9 cellular contexts compared by ENCODE assay signal in the genomic region with DNA sequence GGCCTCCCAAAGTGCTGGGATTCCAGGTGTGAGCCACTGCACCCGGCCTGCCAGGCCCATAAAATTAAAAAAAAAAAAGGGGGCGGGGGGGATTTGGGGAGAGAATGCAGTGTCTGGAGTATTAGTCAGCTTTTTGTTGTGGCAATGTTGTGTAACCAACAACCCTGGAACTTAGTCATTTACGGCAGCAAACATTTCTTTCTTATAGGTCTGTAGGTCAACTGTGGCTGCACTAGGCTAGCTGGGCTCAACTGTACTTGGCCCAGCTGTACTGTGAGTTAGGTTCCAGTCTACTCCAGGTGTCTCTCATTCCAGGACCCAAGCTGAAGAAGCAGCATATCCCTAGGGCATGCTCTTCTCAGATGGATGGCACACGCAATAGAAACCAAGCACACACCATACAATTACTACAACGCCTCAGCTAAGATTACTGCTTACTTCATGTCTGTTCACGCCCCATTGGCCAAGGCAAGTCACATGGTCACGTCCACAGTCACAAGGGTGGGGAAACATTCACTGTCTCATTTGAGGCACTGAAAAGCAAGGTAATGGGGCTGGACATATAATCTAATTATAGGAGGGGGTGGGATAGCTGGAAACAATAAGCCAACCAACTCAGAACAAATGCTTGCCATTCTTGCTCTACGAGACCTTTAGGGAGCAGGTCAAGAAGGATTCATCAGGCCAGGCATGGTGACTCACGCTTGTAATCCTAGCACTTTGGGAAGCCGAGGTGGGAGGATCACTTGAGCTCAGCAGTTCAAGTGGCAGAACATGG. TPM values are rescaled to one million over a fixed set of nuclear protein-coding genes. Genes with fewer than 3 reads are reported as not detected.
DNase-seq lines count a peak whose midpoint lies in the region; ATAC-seq and TF ChIP-seq lines count a peak whose summit lies in the region.
"Had no signal": no experiment of that assay in that cellular context is flagged by ENCODE, and none has a peak within 500 bp of the region (broad histone marks: within the 10 kb centered on the region; RNA-seq: fewer than 3 reads in every experiment).

No MANE protein-coding gene starts in this region.

- H3K9me3 Mint-ChIP-seq in WTC11: no peaks in the 10 kb centered on the region
- no peaks in the 10 kb centered on the region for H3K9me3 Mint-ChIP-seq in memory B cell
- no peaks in the 10 kb centered on the region for H3K9me3 Mint-ChIP-seq in activated naive CD4-positive, alpha-beta T cell treated with anti-CD3 and anti-CD28 coated beads for 36 hours

- H3K4me3 Mint-ChIP-seq in WTC11 (no peak overlapping the region), memory B cell (no peak overlapping the region)
- no peak overlapping the region for H3K4me3 Mint-ChIP-seq in activated naive CD4-positive, alpha-beta T cell treated with anti-CD3 and anti-CD28 coated beads for 36 hours

- POLR2A ChIA-PET in WTC11 (lab: Charles Lee): interaction anchor here (0.6 kb wide), 3 partner anchors 25 to 493 kb away, joined by 3 to 4 read pairs (median 3); no protein-coding TSS in a partner anchor

- peak; percentile 43 for ATAC-seq in WTC11
- peak; percentile 47 for ATAC-seq in memory B cell (ENCODE audit: low read depth)
- no peak for ATAC-seq in HG03196 (IDR thresholded peaks at IDR 0.05; ENCODE audit: unreplicated experiment)
- no peak for ATAC-seq in HG03280 (IDR thresholded peaks at IDR 0.05; ENCODE audit: unreplicated experiment)

- H3K36me3 Mint-ChIP-seq in WTC11 (no peaks in the 10 kb centered on the region), memory B cell (peaks cover 1% of the 10 kb centered on the region)
- no peaks in the 10 kb centered on the region for H3K36me3 Mint-ChIP-seq in activated naive CD4-positive, alpha-beta T cell treated with anti-CD3 and anti-CD28 coated beads for 36 hours (ENCODE audit: low read depth)

- H3K27me3 Mint-ChIP-seq in WTC11 (ENCODE audit: low read depth) (peaks cover 23% of the 10 kb centered on the region), memory B cell (peaks cover 6% of the 10 kb centered on the region)
- H3K27me3 Mint-ChIP-seq in activated naive CD4-positive, alpha-beta T cell treated with anti-CD3 and anti-CD28 coated beads for 36 hours (ENCODE audit: low read depth): peaks cover 4% of the 10 kb centered on the region

- 0 out of 2 replicates have a peak, but pooled peaks cover 3% of the 10 kb centered on the region for H3K4me1 Mint-ChIP-seq in WTC11
- H3K4me1 Mint-ChIP-seq in memory B cell: peaks cover 3% of the 10 kb centered on the region
- H3K4me1 Mint-ChIP-seq in activated naive CD4-positive, alpha-beta T cell treated with anti-CD3 and anti-CD28 coated beads for 36 hours (ENCODE audit: low read depth): no peaks in the 10 kb centered on the region

- DNase-seq in EH (ENCODE audit: low read depth): peak; percentile 55
- DNase-seq in M059J (ENCODE audit: low read depth): peak; percentile 75
- DNase-seq in WTC11 (ENCODE audit: low spot score): no peak
- DNase-seq in memory B cell (ENCODE audit: low spot score in 2 of 2): no peak
- no peak for DNase-seq in activated naive CD4-positive, alpha-beta T cell treated with anti-CD3 and anti-CD28 coated beads for 36 hours
- DNase-seq in NK-92 (lab: John Stamatoyannopoulos, UW; ENCODE audit: unreplicated experiment): no peak
- DNase-seq: stimulated activated CD4-positive, alpha-beta T cell treated with anti-CD3 and anti-CD28 coated beads, Interleukin-12 subunit alpha, Interleukin-12 subunit beta, amount 100 ng/mL, for 4 hours had no signal

- no peak overlapping the region for H3K27ac Mint-ChIP-seq in WTC11
- no peak overlapping the region for H3K27ac Mint-ChIP-seq in memory B cell
- H3K27ac Mint-ChIP-seq in activated naive CD4-positive, alpha-beta T cell treated with anti-CD3 and anti-CD28 coated beads for 36 hours: no peak overlapping the region

- CTCF ChIA-PET in WTC11 (lab: Charles Lee): interaction anchor here (0.7 to 1.4 kb wide), 3 partner anchors 27 to 34 kb away, joined by 3 to 4 read pairs (median 3); a partner anchor contains a TSS
- CTCF ChIA-PET in activated naive CD4-positive, alpha-beta T cell treated with anti-CD3 and anti-CD28 coated beads for 36 hours (lab: Charles Lee): interaction anchor here (0.6 kb wide), 1 partner anchor 35 kb away, joined by 3 read pairs; no protein-coding TSS in a partner anchor

- no peak for TF ChIP-seq CTCF in WTC11 (IDR thresholded peaks at IDR 0.05)

- intact Hi-C loops in activated naive CD4-positive, alpha-beta T cell treated with anti-CD3 and anti-CD28 coated beads for 36 hours (cut with micrococcal nuclease): no loop called here

TF ChIP-seq in WTC11, 78 proteins besides CTCF, POLR2A, EP300 and RAD21:
- TF ChIP-seq, protein P1, sequence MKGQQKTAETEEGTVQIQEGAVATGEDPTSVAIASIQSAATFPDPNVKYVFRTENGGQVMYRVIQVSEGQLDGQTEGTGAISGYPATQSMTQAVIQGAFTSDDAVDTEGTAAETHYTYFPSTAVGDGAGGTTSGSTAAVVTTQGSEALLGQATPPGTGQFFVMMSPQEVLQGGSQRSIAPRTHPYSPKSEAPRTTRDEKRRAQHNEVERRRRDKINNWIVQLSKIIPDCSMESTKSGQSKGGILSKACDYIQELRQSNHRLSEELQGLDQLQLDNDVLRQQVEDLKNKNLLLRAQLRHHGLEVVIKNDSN (CRISPR knock-in tag; IDR thresholded peaks at IDR 0.05): peak; percentile 53; the same call in 1 of the 2 replicates
- TF ChIP-seq, protein P2, sequence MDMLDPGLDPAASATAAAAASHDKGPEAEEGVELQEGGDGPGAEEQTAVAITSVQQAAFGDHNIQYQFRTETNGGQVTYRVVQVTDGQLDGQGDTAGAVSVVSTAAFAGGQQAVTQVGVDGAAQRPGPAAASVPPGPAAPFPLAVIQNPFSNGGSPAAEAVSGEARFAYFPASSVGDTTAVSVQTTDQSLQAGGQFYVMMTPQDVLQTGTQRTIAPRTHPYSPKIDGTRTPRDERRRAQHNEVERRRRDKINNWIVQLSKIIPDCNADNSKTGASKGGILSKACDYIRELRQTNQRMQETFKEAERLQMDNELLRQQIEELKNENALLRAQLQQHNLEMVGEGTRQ (CRISPR knock-in tag; IDR thresholded peaks at IDR 0.05): peak; percentile 75
- TF ChIP-seq NFYB (CRISPR knock-in tag; conservative IDR thresholded peaks at IDR 0.05; ENCODE audit: low read depth) (peak; percentile 39; the same call in 1 of the 2 replicates), ZBTB21 (CRISPR knock-in tag; IDR thresholded peaks at IDR 0.05; ENCODE audit: borderline replicate concordance) (no peak), ZNF219 (CRISPR knock-in tag; IDR thresholded peaks at IDR 0.05; ENCODE audit: borderline replicate concordance) (no peak), ZNF317 (CRISPR knock-in tag; IDR thresholded peaks at IDR 0.05; ENCODE audit: borderline replicate concordance, low read depth) (no peak)
- TF ChIP-seq, protein P3, sequence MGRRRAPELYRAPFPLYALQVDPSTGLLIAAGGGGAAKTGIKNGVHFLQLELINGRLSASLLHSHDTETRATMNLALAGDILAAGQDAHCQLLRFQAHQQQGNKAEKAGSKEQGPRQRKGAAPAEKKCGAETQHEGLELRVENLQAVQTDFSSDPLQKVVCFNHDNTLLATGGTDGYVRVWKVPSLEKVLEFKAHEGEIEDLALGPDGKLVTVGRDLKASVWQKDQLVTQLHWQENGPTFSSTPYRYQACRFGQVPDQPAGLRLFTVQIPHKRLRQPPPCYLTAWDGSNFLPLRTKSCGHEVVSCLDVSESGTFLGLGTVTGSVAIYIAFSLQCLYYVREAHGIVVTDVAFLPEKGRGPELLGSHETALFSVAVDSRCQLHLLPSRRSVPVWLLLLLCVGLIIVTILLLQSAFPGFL (CRISPR knock-in tag; IDR thresholded peaks at IDR 0.05; ENCODE audit: borderline replicate concordance): no peak

RNA-seq across cellular contexts. Expression of a gene that starts 10.4 kb away (rescaled TPM):
- total RNA-seq in M059J (2014; rRNA removed; shearing (Covaris generic)): 15.3 and 28.2 TPM in 2 replicates
- 93.8 to 108 TPM (median 106 TPM) in 3 replicates for total RNA-seq in WTC11 (2021)
- total RNA-seq in activated naive CD4-positive, alpha-beta T cell treated with anti-CD3 and anti-CD28 coated beads for 36 hours: 10 to 100 TPM; 15.3 to 15.4 TPM

RNA-seq across cellular contexts. Expression of a gene that starts 34.3 kb away (rescaled TPM):
- 4.0 and 5.7 TPM in 2 replicates for total RNA-seq in M059J (2014; rRNA removed; shearing (Covaris generic))
- total RNA-seq in WTC11 (2021): 44.7 to 47.2 TPM (median 45.6 TPM) in 3 replicates
- total RNA-seq in activated naive CD4-positive, alpha-beta T cell treated with anti-CD3 and anti-CD28 coated beads for 36 hours: under 1 TPM; 0.91 TPM

RNA-seq across cellular contexts. Expression of a gene that starts 36.1 kb away (rescaled TPM):
- total RNA-seq in M059J (2014; rRNA removed; shearing (Covaris generic)): 14.5 and 20.4 TPM in 2 replicates
- total RNA-seq in WTC11 (2021): 50.8 to 57.4 TPM (median 51.4 TPM) in 3 replicates
- 10 to 100 TPM; 15.8 to 17.6 TPM for total RNA-seq in activated naive CD4-positive, alpha-beta T cell treated with anti-CD3 and anti-CD28 coated beads for 36 hours

Comparison
In these comparisons a context has a peak if more than half of its experiments do, and no peak if none do; other contexts are left out.
1. DNase-seq: peak in EH (single experiment) and M059J (single experiment); none in WTC11 (single experiment), memory B cell (0 of 2), activated naive CD4-positive, alpha-beta T cell treated with anti-CD3 and anti-CD28 coated beads for 36 hours (single experiment) and NK-92 (single experiment).
2. ATAC-seq: peak in WTC11 (single experiment) and memory B cell (single experiment); none in HG03196 (single experiment) and HG03280 (single experiment).